11 cellular contexts compared by ENCODE assay signal in genomic region chr3:129577356-129577755, GRCh38. TPM values are rescaled to one million over a fixed set of nuclear protein-coding genes. Genes with fewer than 3 reads are reported as not detected.
DNase-seq lines count a peak whose midpoint lies in the region; ATAC-seq and TF ChIP-seq lines count a peak whose summit lies in the region.
"Had no signal": no experiment of that assay in that cellular context is flagged by ENCODE, and none has a peak within 500 bp of the region (broad histone marks: within the 10 kb centered on the region; RNA-seq: fewer than 3 reads in every experiment).

No MANE protein-coding gene starts in this region.

- intact Hi-C loops in CD4-positive, alpha-beta T cell (cut with DNase I, micrococcal nuclease) = no loop called here
- intact Hi-C loops in body of pancreas (cut with DNase I) = no loop called here

- H3K4me3 Mint-ChIP-seq in CD4-positive, alpha-beta T cell = no peak overlapping the region

- H3K36me3 Mint-ChIP-seq in CD4-positive, alpha-beta T cell (ENCODE audit: low read depth) = no peaks in the 10 kb centered on the region

- CTCF ChIA-PET in CD4-positive, alpha-beta T cell (lab: Charles Lee) = interaction anchor here (1.7 kb wide), 1 partner anchor 29 kb away, joined by 4 read pairs; no protein-coding TSS in a partner anchor

- POLR2A ChIA-PET in CD4-positive, alpha-beta T cell (lab: Charles Lee) = interaction anchor here (1.1 to 3.4 kb wide), 15 partner anchors 9 to 261 kb away, joined by 3 to 45 read pairs (median 4); partner anchors contain the start of genes H1-8, IFT122, MBD4 and PLXND1

- H3K27me3 ChIP-seq in CD4-positive, alpha-beta T cell (ENCODE audit: control insufficient read depth, insufficient read depth, low read length) = no peaks in the 10 kb centered on the region
- no peaks in the 10 kb centered on the region for H3K27me3 ChIP-seq in body of pancreas

- H3K27me3 Mint-ChIP-seq in CD4-positive, alpha-beta T cell = no peaks in the 10 kb centered on the region

- no peak overlapping the region for H3K4me3 ChIP-seq in body of pancreas

- no peak for ATAC-seq in CD4-positive, alpha-beta T cell (ENCODE audit: poor library complexity)
- ATAC-seq in body of pancreas (no peak), HG03378 (IDR thresholded peaks at IDR 0.05; ENCODE audit: unreplicated experiment) (no peak)

- TF ChIP-seq POLR2A in body of pancreas (IDR thresholded peaks at IDR 0.05) = no peak

- H3K4me1 Mint-ChIP-seq in CD4-positive, alpha-beta T cell (ENCODE audit: low read depth) = peaks cover 26% of the 10 kb centered on the region

- no peaks in the 10 kb centered on the region for H3K9me3 Mint-ChIP-seq in CD4-positive, alpha-beta T cell

- H3K9me3 ChIP-seq in CD4-positive, alpha-beta T cell (ENCODE audit: control insufficient read depth, low read length) = no peaks in the 10 kb centered on the region
- H3K9me3 ChIP-seq in KOPT-K1 (ENCODE audit: insufficient read depth, low read length, poor library complexity, severe bottlenecking) (no peaks in the 10 kb centered on the region), body of pancreas (no peaks in the 10 kb centered on the region)

- peak overlapping the region; percentile 97 for H3K27ac Mint-ChIP-seq in CD4-positive, alpha-beta T cell

- peak in 1 of 10 experiments; percentile 26 for DNase-seq in CD4-positive, alpha-beta T cell
- DNase-seq in body of pancreas = peak; percentile 25 to 72 (median 66)
- peak; percentile 51 for DNase-seq in mucosa of gallbladder (ENCODE audit: low spot score)
- DNase-seq in stimulated activated CD4-positive, alpha-beta T cell treated with anti-CD3 and anti-CD28 coated beads, Interleukin-4, amount 100 ng/mL, for 1 hour = no peak
- DNase-seq in activated naive CD4-positive, alpha-beta T cell (lab: John Stamatoyannopoulos, UW) = no peak
- DNase-seq in activated CD4-positive, alpha-beta T cell treated with anti-CD3 and anti-CD28 coated beads for 1 hour = no peak
- DNase-seq: NCI-H187 treated with DMSO at 0.1 percent for 48 hours had no signal

- WGBS in body of pancreas, 2 donors = 49 to 71% methylated on average over 8 to 16 of the region's 17 CpGs

- TF ChIP-seq CTCF in CD4-positive, alpha-beta T cell (IDR thresholded peaks at IDR 0.05) = no peak
- no peak for TF ChIP-seq CTCF in body of pancreas (IDR thresholded peaks at IDR 0.05)

- H3K36me3 ChIP-seq in KOPT-K1 (ENCODE audit: insufficient read depth, low read length) = no peaks in the 10 kb centered on the region
- H3K36me3 ChIP-seq in body of pancreas (replicated peaks in 1 of 2; ENCODE audit: insufficient read depth in 1 of 2, low read depth in 2 of 2) = no peaks in the 10 kb centered on the region

- H3K27ac ChIP-seq in CD4-positive, alpha-beta T cell (ENCODE audit: low read depth, low read length) = peak overlapping the region; percentile 45
- H3K27ac ChIP-seq in KOPT-K1 (ENCODE audit: low read depth, low read length, poor library complexity, severe bottlenecking) (peak overlapping the region; percentile 80), body of pancreas (peak overlapping the region; percentile 25 to 72 (median 44))

- peaks cover 11% of the 10 kb centered on the region for H3K4me1 ChIP-seq in body of pancreas

RNA-seq across cellular contexts. Expression of gene PLXND1, which starts 29.1 kb away (rescaled TPM):
- 10 to 100 TPM; 61.7 to 62.5 TPM for total RNA-seq in CD4-positive, alpha-beta T cell
- total RNA-seq in body of pancreas (100 to 1,000 TPM in 1 of 2 donors, 10 to 100 TPM in 1; 47.7 to 135 TPM), mucosa of gallbladder (82.2 TPM)

RNA-seq across cellular contexts. Expression of gene H1-8, which starts 34.4 kb away (rescaled TPM):
- not detected for total RNA-seq in CD4-positive, alpha-beta T cell
- total RNA-seq in body of pancreas = not detected
- total RNA-seq in mucosa of gallbladder = not detected
- total RNA-seq: lung microvascular endothelial cell, temporal lobe had no signal

RNA-seq across cellular contexts. Expression of gene RHO, which starts 48.9 kb away (rescaled TPM):
- not detected for total RNA-seq in CD4-positive, alpha-beta T cell
- total RNA-seq in body of pancreas (not detected), mucosa of gallbladder (not detected)
- total RNA-seq: lung microvascular endothelial cell, temporal lobe had no signal

Comparison
In these comparisons a context has a peak if more than half of its experiments do, and no peak if none do; other contexts are left out.
1. DNase-seq: peak in body of pancreas (4 of 4) and mucosa of gallbladder (single experiment); none in stimulated activated CD4-positive, alpha-beta T cell treated with anti-CD3 and anti-CD28 coated beads, Interleukin-4, amount 100 ng/mL, for 1 hour (single experiment), activated naive CD4-positive, alpha-beta T cell (0 of 4) and activated CD4-positive, alpha-beta T cell treated with anti-CD3 and anti-CD28 coated beads for 1 hour (single experiment).
2. Peak in every context shown above with its lines, with median percentiles within 50 percentile points of each other: H3K27ac ChIP-seq.